7 cellular contexts compared by ENCODE assay signal in genomic region chr5:177288191-177288590, GRCh38.
"Had no signal": no experiment of that assay in that cellular context is flagged by ENCODE, and none has a peak within 500 bp of the region (broad histone marks: within the 10 kb centered on the region; RNA-seq: fewer than 3 reads in every experiment).

No MANE protein-coding gene starts in this region.

- FAIRE-seq: K562 had no signal

- H3K27ac ChIP-seq: HL-60 had no signal

- H3K4me1 ChIP-seq: HAP-1 had no signal

- DNase-seq: GOT3, H7, IMR-90, KG1 had no signal

- H3K9me3 ChIP-seq: HAP-1 had no signal

- ATAC-seq: K562 had no signal

- H3K4me3 ChIP-seq: HAP-1, K562 had no signal
